ENCODE assay signal across 17 cellular contexts in genomic region chrX:7163146-7163677, GRCh38. TPM values are rescaled to one million over a fixed set of nuclear protein-coding genes. Genes with fewer than 3 reads are reported as not detected.
DNase-seq lines count a peak whose midpoint lies in the region; ATAC-seq and TF ChIP-seq lines count a peak whose summit lies in the region.
"Had no signal": no experiment of that assay in that cellular context is flagged by ENCODE, and none has a peak within 500 bp of the region (broad histone marks: within the 10 kb centered on the region; RNA-seq: fewer than 3 reads in every experiment).

No MANE protein-coding gene starts in this region.

- CTCF ChIA-PET in activated CD8-positive, alpha-beta memory T cell treated with anti-CD3 and anti-CD28 coated beads, Interleukin-2, amount 10 ng/mL, durations not matched to agents 7 days and 5 days (lab: Charles Lee) = no interaction called here

- H2BK120ac ChIP-seq in mesendoderm (ENCODE audit: low read depth, low read length) = no peak overlapping the region

- no peaks in the 10 kb centered on the region for H3K27me3 ChIP-seq in Karpas-422 (ENCODE audit: low read length)
- no peaks in the 10 kb centered on the region for H3K27me3 ChIP-seq in mesendoderm (ENCODE audit: insufficient read depth, low read length, poor library complexity)

- no peaks in the 10 kb centered on the region for H3K9me3 Mint-ChIP-seq in chondrocyte (ENCODE audit: low read depth)
- no peaks in the 10 kb centered on the region for H3K9me3 Mint-ChIP-seq in activated CD8-positive, alpha-beta memory T cell treated with anti-CD3 and anti-CD28 coated beads, Interleukin-2, amount 10 ng/mL, durations not matched to agents 7 days and 5 days (ENCODE audit: low read depth)
- H3K9me3 Mint-ChIP-seq: CD4-positive, alpha-beta T cell had no signal

- H3K4ac ChIP-seq in mesendoderm (ENCODE audit: low read depth, low read length) = no peak overlapping the region

- H4K8ac ChIP-seq in mesendoderm (ENCODE audit: low read depth, low read length) = no peak overlapping the region

- no peak overlapping the region for H3K4me3 Mint-ChIP-seq in chondrocyte (ENCODE audit: unreplicated experiment)
- no peak overlapping the region for H3K4me3 Mint-ChIP-seq in activated CD8-positive, alpha-beta memory T cell treated with anti-CD3 and anti-CD28 coated beads, Interleukin-2, amount 10 ng/mL, durations not matched to agents 7 days and 5 days
- H3K4me3 Mint-ChIP-seq: B cell; CD4-positive, alpha-beta T cell; H9 had no signal

- H3K4me1 Mint-ChIP-seq in chondrocyte (ENCODE audit: low read depth) = peaks cover 26% of the 10 kb centered on the region
- H3K4me1 Mint-ChIP-seq in activated CD8-positive, alpha-beta memory T cell treated with anti-CD3 and anti-CD28 coated beads, Interleukin-2, amount 10 ng/mL, durations not matched to agents 7 days and 5 days = peaks cover 6% of the 10 kb centered on the region
- H3K4me1 Mint-ChIP-seq: B cell had no signal

- H3K9ac ChIP-seq in Karpas-422 (ENCODE audit: low read length) (no peak overlapping the region), mesendoderm (ENCODE audit: low read length) (no peak overlapping the region)

- TF ChIP-seq CTCF in chondrocyte (IDR thresholded peaks at IDR 0.05) (no peak), fibroblast of villous mesenchyme (IDR thresholded peaks at IDR 0.05; ENCODE audit: insufficient read depth, low read depth, low read length) (no peak)

- no peak overlapping the region for H2BK5ac ChIP-seq in mesendoderm (ENCODE audit: low read length)

- H3K4me3 ChIP-seq in Karpas-422 (ENCODE audit: low read length) (no peak overlapping the region), fibroblast of villous mesenchyme (ENCODE audit: low read depth, low read length) (no peak overlapping the region), mesendoderm (ENCODE audit: low read length) (no peak overlapping the region)
- H3K4me3 ChIP-seq: GM12878 had no signal

- H3K4me1 ChIP-seq in Karpas-422 (ENCODE audit: low read length) = peaks cover 38% of the 10 kb centered on the region
- H3K4me1 ChIP-seq in mesendoderm (ENCODE audit: control insufficient read depth, low read depth, low read length) = no peaks in the 10 kb centered on the region

- DNase-seq in Karpas-422 (no peak), chondrocyte (ENCODE audit: low spot score) (no peak), fibroblast of villous mesenchyme (ENCODE audit: low read depth) (peak; percentile 15), mesendoderm (peak; percentile 58), nucleus accumbens (lab: John Stamatoyannopoulos, UW) (no peak), GM19238 (ENCODE audit: insufficient read length, low spot score) (no peak)
- no peak for DNase-seq in activated CD8-positive, alpha-beta memory T cell treated with anti-CD3 and anti-CD28 coated beads, Interleukin-2, amount 10 ng/mL, durations not matched to agents 7 days and 5 days
- DNase-seq: ACHN; C1 segment of cervical spinal cord; Calu3; CD4-positive, alpha-beta T cell; DMS 273 treated with DMSO at 0.1 percent for 48 hours; GOT3; H9 had no signal

- no peak for ATAC-seq in activated CD8-positive, alpha-beta memory T cell treated with anti-CD3 and anti-CD28 coated beads, Interleukin-2, amount 10 ng/mL, durations not matched to agents 7 days and 5 days
- no peak for ATAC-seq in GM21526 (IDR thresholded peaks at IDR 0.05; ENCODE audit: low FRiP score, unreplicated experiment)
- ATAC-seq: GM12878 had no signal

- H3K27me3 Mint-ChIP-seq in chondrocyte (ENCODE audit: low read depth) = no peaks in the 10 kb centered on the region
- no peaks in the 10 kb centered on the region for H3K27me3 Mint-ChIP-seq in activated CD8-positive, alpha-beta memory T cell treated with anti-CD3 and anti-CD28 coated beads, Interleukin-2, amount 10 ng/mL, durations not matched to agents 7 days and 5 days
- H3K27me3 Mint-ChIP-seq: B cell; CD4-positive, alpha-beta T cell had no signal

- no peaks in the 10 kb centered on the region for H3K79me1 ChIP-seq in mesendoderm (ENCODE audit: low read length)

- H2BK15ac ChIP-seq in mesendoderm (replicated peaks; ENCODE audit: low read depth) = no peak overlapping the region

- H3K27ac Mint-ChIP-seq in chondrocyte (ENCODE audit: unreplicated experiment) = peak overlapping the region; percentile 68
- H3K27ac Mint-ChIP-seq in activated CD8-positive, alpha-beta memory T cell treated with anti-CD3 and anti-CD28 coated beads, Interleukin-2, amount 10 ng/mL, durations not matched to agents 7 days and 5 days = no peak overlapping the region
- H3K27ac Mint-ChIP-seq: B cell; CD4-positive, alpha-beta T cell; H9 had no signal

- no peak overlapping the region for H3K23ac ChIP-seq in mesendoderm (ENCODE audit: low read length)

- no peak overlapping the region for H3K18ac ChIP-seq in mesendoderm (ENCODE audit: low read length)

- no peak overlapping the region for H4K5ac ChIP-seq in mesendoderm (ENCODE audit: low read length)

- no peaks in the 10 kb centered on the region for H3K36me3 Mint-ChIP-seq in chondrocyte (ENCODE audit: low read depth)
- no peaks in the 10 kb centered on the region for H3K36me3 Mint-ChIP-seq in activated CD8-positive, alpha-beta memory T cell treated with anti-CD3 and anti-CD28 coated beads, Interleukin-2, amount 10 ng/mL, durations not matched to agents 7 days and 5 days

- no peak overlapping the region for H3K4me2 ChIP-seq in Karpas-422 (ENCODE audit: low read depth, low read length, poor library complexity, severe bottlenecking)
- H3K4me2 ChIP-seq in mesendoderm (ENCODE audit: low read length) = no peak overlapping the region

- H3K79me2 ChIP-seq in Karpas-422 (ENCODE audit: low read length) (peaks cover 89% of the 10 kb centered on the region), mesendoderm (ENCODE audit: control insufficient read depth, insufficient read depth, low read length) (no peaks in the 10 kb centered on the region)

- H2AFZ ChIP-seq in Karpas-422 (ENCODE audit: low read length) = no peak overlapping the region

- H3K9me3 ChIP-seq in Karpas-422 (ENCODE audit: low read length) = no peaks in the 10 kb centered on the region

- no CpG with 5 or more reads among the region's 1 CpG for WGBS in mesendoderm (ENCODE audit: extremely low coverage, insufficient coverage, low lambda C conversion rate)

- H3K56ac ChIP-seq in mesendoderm (ENCODE audit: low read length) = no peak overlapping the region

- no peak overlapping the region for H2AK5ac ChIP-seq in mesendoderm (ENCODE audit: low read length)

- H3K27ac ChIP-seq in Karpas-422 (ENCODE audit: low read length) (peak overlapping the region; percentile 32; the same call in 1 of the 2 replicates), mesendoderm (ENCODE audit: low read depth, low read length) (no peak overlapping the region)

- H4K20me1 ChIP-seq in Karpas-422 (ENCODE audit: insufficient read depth, low read depth, low read length) = no peaks in the 10 kb centered on the region

- H3K36me3 ChIP-seq in Karpas-422 (ENCODE audit: insufficient read depth, low read length) = peaks cover 41% of the 10 kb centered on the region
- no peaks in the 10 kb centered on the region for H3K36me3 ChIP-seq in mesendoderm (ENCODE audit: control insufficient read depth, insufficient read depth, low read length)

- no peaks in the 10 kb centered on the region for H3K9me2 ChIP-seq in Karpas-422 (replicated peaks; ENCODE audit: insufficient read depth, low read length)

RNA-seq across cellular contexts. Expression of gene PUDP, which starts 15.3 kb away (rescaled TPM):
- total RNA-seq in Karpas-422 (2014; rRNA removed; shearing (Covaris generic); ENCODE audit: low replicate concordance) = 36.8 and 41.2 TPM in 2 replicates
- 10.7 to 14.7 TPM (median 12.6 TPM) in 3 replicates for total RNA-seq in chondrocyte
- total RNA-seq in fibroblast of villous mesenchyme = 11.0 and 15.1 TPM in 2 replicates
- polyA plus RNA-seq in mesendoderm (2013, experiment 1 of 2) = 19.0 TPM
- 18.3 TPM for polyA plus RNA-seq in mesendoderm (2013, experiment 2 of 2)
- total RNA-seq in activated CD8-positive, alpha-beta memory T cell treated with anti-CD3 and anti-CD28 coated beads, Interleukin-2, amount 10 ng/mL, durations not matched to agents 7 days and 5 days = 10 to 100 TPM; 16.3 to 19.1 TPM

RNA-seq across cellular contexts. Expression of gene STS, which starts 15.7 kb away (rescaled TPM):
- 15.6 and 28.5 TPM in 2 replicates for total RNA-seq in Karpas-422 (2014; rRNA removed; shearing (Covaris generic); ENCODE audit: low replicate concordance)
- 10.9 to 12.5 TPM (median 12.1 TPM) in 3 replicates for total RNA-seq in chondrocyte
- total RNA-seq in fibroblast of villous mesenchyme = 4.5 and 6.9 TPM in 2 replicates
- polyA plus RNA-seq in mesendoderm (2013, experiment 1 of 2) = 2.1 TPM
- 2.1 TPM for polyA plus RNA-seq in mesendoderm (2013, experiment 2 of 2)
- total RNA-seq in activated CD8-positive, alpha-beta memory T cell treated with anti-CD3 and anti-CD28 coated beads, Interleukin-2, amount 10 ng/mL, durations not matched to agents 7 days and 5 days = 1 to 10 TPM; 1.5 to 1.7 TPM

Comparison
In these comparisons a context has a peak if more than half of its experiments do, and no peak if none do; other contexts are left out.
1. DNase-seq: peak in fibroblast of villous mesenchyme (single experiment) and mesendoderm (single experiment); none in Karpas-422 (single experiment), chondrocyte (single experiment), nucleus accumbens (0 of 56), GM19238 (single experiment) and activated CD8-positive, alpha-beta memory T cell treated with anti-CD3 and anti-CD28 coated beads, Interleukin-2, amount 10 ng/mL, durations not matched to agents 7 days and 5 days (single experiment).